Comparison of ENCODE assay signal across 16 cellular contexts in genomic region chr1:159953866-159954515, GRCh38. TPM values are rescaled to one million over a fixed set of nuclear protein-coding genes. Genes with fewer than 3 reads are reported as not detected.
DNase-seq lines count a peak whose midpoint lies in the region; ATAC-seq and TF ChIP-seq lines count a peak whose summit lies in the region.
"Had no signal": no experiment of that assay in that cellular context is flagged by ENCODE, and none has a peak within 500 bp of the region (broad histone marks: within the 10 kb centered on the region; RNA-seq: fewer than 3 reads in every experiment).

SLAMF9 (minus strand) TSS chr1:159954237; CDS start chr1:159954137, 100 bp downstream.

- no peak within 1 kb of the TSS for H3K4me3 Mint-ChIP-seq in activated CD4-positive, alpha-beta T cell treated with anti-CD3 and anti-CD28 coated beads, Interleukin-2, amount 10 ng/mL, durations not matched to agents 24 days and 14 days
- H3K4me3 Mint-ChIP-seq: activated naive CD4-positive, alpha-beta T cell treated with anti-CD3 and anti-CD28 coated beads for 36 hours had no signal

- BruUV-seq in A673 (replicated peaks; lab: Mats Ljungman, UMichigan) = no TSS peak

- 72 to 79% methylated on average over 6 to 8 of the region's 8 CpGs for WGBS in mesodermal cell (ENCODE audit: insufficient coverage in 2 of 2), 2 experiments

- CTCF ChIA-PET in A673 (lab: Charles Lee) = interaction anchor here (1.1 kb wide), 1 partner anchor 12 kb away, joined by 3 read pairs; no protein-coding TSS in a partner anchor

- TF ChIP-seq CTCF in astrocyte of the spinal cord (IDR thresholded peaks at IDR 0.05; ENCODE audit: low read depth, low read length) (no peak), A673 (conservative IDR thresholded peaks at IDR 0.05; ENCODE audit: low read depth, low read length) (no peak)

- no peak within 1 kb of the TSS for H3K27ac Mint-ChIP-seq in activated CD4-positive, alpha-beta T cell treated with anti-CD3 and anti-CD28 coated beads, Interleukin-2, amount 10 ng/mL, durations not matched to agents 24 days and 14 days
- H3K27ac Mint-ChIP-seq: activated naive CD4-positive, alpha-beta T cell treated with anti-CD3 and anti-CD28 coated beads for 36 hours had no signal

- H3K27ac ChIP-seq in mesodermal cell (ENCODE audit: low read depth, low read length, severe bottlenecking) = peak within 1 kb of the TSS; percentile 30
- no peak within 1 kb of the TSS for H3K27ac ChIP-seq in A673 (ENCODE audit: low read depth, low read length, poor library complexity, severe bottlenecking)
- H3K27ac ChIP-seq: colonic mucosa, SJSA1 had no signal

- intact Hi-C loops in activated CD4-positive, alpha-beta T cell treated with anti-CD3 and anti-CD28 coated beads, Interleukin-2, amount 10 ng/mL, durations not matched to agents 24 days and 14 days (cut with micrococcal nuclease) = no loop called here
- intact Hi-C loops in A673 (cut with micrococcal nuclease; ENCODE audit: unreplicated experiment) = no loop called here

- H3K4me1 Mint-ChIP-seq in activated CD4-positive, alpha-beta T cell treated with anti-CD3 and anti-CD28 coated beads, Interleukin-2, amount 10 ng/mL, durations not matched to agents 24 days and 14 days = no peaks in the 10 kb centered on the region

- POLR2A ChIA-PET in A673 (lab: Charles Lee; ENCODE audit: low non-redundant PET) = no interaction called here

- H3K36me3 ChIP-seq in mesodermal cell (ENCODE audit: control insufficient read depth, insufficient read depth, low read length) (no peaks in the 10 kb centered on the region), A673 (ENCODE audit: insufficient read depth, low read length, poor library complexity, severe bottlenecking) (no peaks in the 10 kb centered on the region)
- H3K36me3 ChIP-seq: colonic mucosa, SJSA1 had no signal

- no peaks in the 10 kb centered on the region for H3K36me3 Mint-ChIP-seq in activated CD4-positive, alpha-beta T cell treated with anti-CD3 and anti-CD28 coated beads, Interleukin-2, amount 10 ng/mL, durations not matched to agents 24 days and 14 days (ENCODE audit: low read depth)

- peaks cover 46% of the 10 kb centered on the region for H3K27me3 Mint-ChIP-seq in activated CD4-positive, alpha-beta T cell treated with anti-CD3 and anti-CD28 coated beads, Interleukin-2, amount 10 ng/mL, durations not matched to agents 24 days and 14 days

- peaks cover 29% of the 10 kb centered on the region for H3K27me3 ChIP-seq in A673 (replicated peaks; ENCODE audit: insufficient read depth, low read depth, low read length, poor library complexity)
- H3K27me3 ChIP-seq: colonic mucosa had no signal

- no peaks in the 10 kb centered on the region for H3K9me3 Mint-ChIP-seq in activated CD4-positive, alpha-beta T cell treated with anti-CD3 and anti-CD28 coated beads, Interleukin-2, amount 10 ng/mL, durations not matched to agents 24 days and 14 days
- H3K9me3 Mint-ChIP-seq: activated naive CD4-positive, alpha-beta T cell treated with anti-CD3 and anti-CD28 coated beads for 36 hours had no signal

- DNase-seq in ELR (ENCODE audit: low read depth) (peak; percentile 68), NOMO-1 (lab: John Stamatoyannopoulos, UW; ENCODE audit: unreplicated experiment in 2 of 2) (peak; percentile 30 to 80), astrocyte of the spinal cord (ENCODE audit: low read depth, low spot score) (peak; percentile 44), A673 (ENCODE audit: low spot score) (no peak), UCSD-AML1 (lab: John Stamatoyannopoulos, UW; ENCODE audit: unreplicated experiment) (no peak)
- no peak for DNase-seq in activated CD4-positive, alpha-beta T cell treated with anti-CD3 and anti-CD28 coated beads, Interleukin-2, amount 10 ng/mL, durations not matched to agents 24 days and 14 days
- DNase-seq: activated CD4-positive, alpha-beta T cell treated with anti-CD3 and anti-CD28 coated beads, Interleukin-2, amount 50 U/mL, for 4 hours; activated naive CD4-positive, alpha-beta T cell treated with anti-CD3 and anti-CD28 coated beads for 36 hours; colonic mucosa; Karpas-422; nucleus accumbens; stimulated activated naive CD4-positive, alpha-beta T cell had no signal

- H3K4me3 ChIP-seq in astrocyte of the spinal cord (ENCODE audit: low read depth, low read length) (no peak within 1 kb of the TSS), mesodermal cell (ENCODE audit: extremely low read depth, insufficient read depth, low read length, poor library complexity, severe bottlenecking) (no peak within 1 kb of the TSS), A673 (ENCODE audit: low read depth, low read length, poor library complexity, severe bottlenecking) (no peak within 1 kb of the TSS)
- H3K4me3 ChIP-seq: colonic mucosa, SJSA1 had no signal

- no peak for ATAC-seq in GM18870 (IDR thresholded peaks at IDR 0.05; ENCODE audit: unreplicated experiment)
- ATAC-seq: HCT116 had no signal

- H3K4me1 ChIP-seq in mesodermal cell (ENCODE audit: control insufficient read depth, insufficient read depth, low read length, poor library complexity, severe bottlenecking) (peaks cover 13% of the 10 kb centered on the region), A673 (ENCODE audit: insufficient read depth, low read length, poor library complexity, severe bottlenecking) (no peaks in the 10 kb centered on the region)
- H3K4me1 ChIP-seq: colonic mucosa, SJSA1 had no signal

- in situ Hi-C loops in astrocyte of the spinal cord (cut with HindIII; ENCODE audit: low sequenced_read_pairs) = no loop called here

- H3K9me3 ChIP-seq in mesodermal cell (ENCODE audit: control insufficient read depth, low read length) = no peaks in the 10 kb centered on the region
- H3K9me3 ChIP-seq in A673 (ENCODE audit: low read depth, low read length, poor library complexity, severe bottlenecking) = no peaks in the 10 kb centered on the region
- H3K9me3 ChIP-seq: colonic mucosa, SJSA1 had no signal

RNA-seq across cellular contexts. Expression of gene SLAMF9, which starts in this region (rescaled TPM):
- 0.37 TPM for polyA plus RNA-seq in mesodermal cell (2013, experiment 1 of 2)
- polyA plus RNA-seq in mesodermal cell (2013, experiment 2 of 2) = 0.25 TPM
- total RNA-seq in activated CD4-positive, alpha-beta T cell treated with anti-CD3 and anti-CD28 coated beads, Interleukin-2, amount 10 ng/mL, durations not matched to agents 24 days and 14 days = not detected in 2 replicates
- total RNA-seq in A673 (2021) = not detected in 2 replicates
- total RNA-seq: activated naive CD4-positive, alpha-beta T cell treated with anti-CD3 and anti-CD28 coated beads for 36 hours; colonic mucosa; SJSA1 had no signal

Comparison
In these comparisons a context has a peak if more than half of its experiments do, and no peak if none do; other contexts are left out.
1. DNase-seq: peak in ELR (single experiment), NOMO-1 (2 of 2) and astrocyte of the spinal cord (single experiment); none in activated CD4-positive, alpha-beta T cell treated with anti-CD3 and anti-CD28 coated beads, Interleukin-2, amount 10 ng/mL, durations not matched to agents 24 days and 14 days (single experiment), A673 (single experiment) and UCSD-AML1 (single experiment).